11 cellular contexts compared by ENCODE assay signal in the genomic region with DNA sequence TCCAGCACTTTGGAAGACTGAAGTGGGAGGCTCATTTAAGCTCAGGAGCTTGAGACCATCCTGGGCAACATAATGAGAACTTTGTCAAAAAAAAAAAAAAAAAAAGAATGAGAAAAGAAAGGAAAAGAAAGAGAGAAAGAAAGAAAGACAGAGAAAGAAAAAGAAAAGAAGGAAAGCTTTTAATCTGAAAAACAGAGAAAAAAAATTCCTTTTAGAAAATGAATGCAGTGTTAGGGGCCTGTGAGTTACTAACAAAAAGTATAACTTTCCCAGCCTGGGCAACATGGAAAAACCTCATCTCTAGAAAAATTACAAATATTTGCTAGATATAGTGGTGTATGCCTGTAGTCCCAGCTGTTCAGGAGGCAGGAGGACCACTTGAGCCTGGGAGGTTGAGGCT.
"Had no signal": no experiment of that assay in that cellular context is flagged by ENCODE, and none has a peak within 500 bp of the region (broad histone marks: within the 10 kb centered on the region; RNA-seq: fewer than 3 reads in every experiment).

No MANE protein-coding gene starts in this region.

- H2AFZ ChIP-seq: GM23248, GM23338 had no signal

- H3K4me3 ChIP-seq: GM23248, GM23338, HAP-1 had no signal

- H3K36me3 ChIP-seq: HAP-1 had no signal

- H3K27ac Mint-ChIP-seq: GM23338, H9, HFFc6 had no signal

- H3K9ac ChIP-seq: GM23248 had no signal

- FAIRE-seq: H1, H54 had no signal

- H3K4me3 Mint-ChIP-seq: GM23338, H9, HFFc6 had no signal

- ATAC-seq: GM23338, HCT116 had no signal

- H3K9me3 ChIP-seq: HAP-1 had no signal

- H3K9me3 Mint-ChIP-seq: GM23338, H9, HFFc6 had no signal

- H3K27ac ChIP-seq: GM23248 had no signal

- DNase-seq: GM23248, GOT3, H7, H9, HCEC 1CT, HFFc6 had no signal

- H3K4me2 ChIP-seq: GM23338 had no signal
